In genomic region chr10:24255907-24256306, GRCh38 we compare ENCODE assay signal across 11 cellular contexts. TPM values are rescaled to one million over a fixed set of nuclear protein-coding genes. Genes with fewer than 3 reads are reported as not detected.
DNase-seq lines count a peak whose midpoint lies in the region; TF ChIP-seq lines count a peak whose summit lies in the region.
"Had no signal": no experiment of that assay in that cellular context is flagged by ENCODE, and none has a peak within 500 bp of the region (broad histone marks: within the 10 kb centered on the region; RNA-seq: fewer than 3 reads in every experiment).

No MANE protein-coding gene starts in this region.

- peak; percentile 17 for DNase-seq in EH (ENCODE audit: low read depth)
- DNase-seq in NCI-H226 = peak; percentile 52
- no peak for DNase-seq in endothelial cell (ENCODE audit: low spot score)
- DNase-seq in globus pallidus (ENCODE audit: low spot score) = no peak
- DNase-seq in NCI-H748 (lab: John Stamatoyannopoulos, UW; ENCODE audit: unreplicated experiment) = no peak
- DNase-seq in NCI-H128 (lab: John Stamatoyannopoulos, UW; ENCODE audit: unreplicated experiment) = no peak
- no peak for DNase-seq in NCI-H774 (lab: John Stamatoyannopoulos, UW)
- DNase-seq: NCI-H748 treated with DMSO at 0.1 percent for 48 hours, stomach had no signal

- peak overlapping the region; percentile 81 for H3K4me3 Mint-ChIP-seq in endothelial cell (ENCODE audit: unreplicated experiment)

- H3K4me1 ChIP-seq in mucosa of stomach (ENCODE audit: control insufficient read depth, insufficient read depth, low read length) = peaks cover 11% of the 10 kb centered on the region

- H3K27me3 Mint-ChIP-seq in endothelial cell (ENCODE audit: unreplicated experiment) = no peaks in the 10 kb centered on the region

- H3K36me3 Mint-ChIP-seq in endothelial cell (ENCODE audit: low read depth, unreplicated experiment) = peaks cover 25% of the 10 kb centered on the region

- H3K27me3 ChIP-seq in mucosa of stomach (ENCODE audit: control insufficient read depth, insufficient read depth, low read length) = no peaks in the 10 kb centered on the region
- H3K27me3 ChIP-seq: stomach had no signal

- H3K27ac Mint-ChIP-seq in endothelial cell (ENCODE audit: unreplicated experiment) = peak overlapping the region; percentile 62

- no peaks in the 10 kb centered on the region for H3K9me3 Mint-ChIP-seq in endothelial cell (ENCODE audit: unreplicated experiment)

- H3K4me1 Mint-ChIP-seq in endothelial cell (ENCODE audit: unreplicated experiment) = peaks cover 52% of the 10 kb centered on the region

- H3K4me3 ChIP-seq in mucosa of stomach (ENCODE audit: low read length) = no peak overlapping the region
- H3K4me3 ChIP-seq: stomach had no signal

- peak overlapping the region; percentile 29 for H3K9ac ChIP-seq in mucosa of stomach (ENCODE audit: low read length)
- H3K9ac ChIP-seq: KMS-11 had no signal

- no peak for TF ChIP-seq CTCF in endothelial cell (IDR thresholded peaks at IDR 0.05; ENCODE audit: unreplicated experiment)

- no peaks in the 10 kb centered on the region for H3K9me3 ChIP-seq in mucosa of stomach (ENCODE audit: control insufficient read depth, low read length)
- H3K9me3 ChIP-seq: stomach had no signal

- H3K36me3 ChIP-seq in mucosa of stomach (ENCODE audit: control insufficient read depth, insufficient read depth, low read length) = no peaks in the 10 kb centered on the region
- H3K36me3 ChIP-seq: stomach had no signal

RNA-seq across cellular contexts. Expression of gene KIAA1217, which starts 47.0 kb away (rescaled TPM):
- 70.8 TPM for total RNA-seq in endothelial cell (ENCODE audit: unreplicated experiment)

Comparison
In these comparisons a context has a peak if more than half of its experiments do, and no peak if none do; other contexts are left out.
1. DNase-seq: peak in EH (single experiment) and NCI-H226 (single experiment); none in endothelial cell (single experiment), globus pallidus (single experiment), NCI-H748 (single experiment), NCI-H128 (single experiment) and NCI-H774 (single experiment).